In genomic region chr6:112282217-112282616, GRCh38 we compare ENCODE assay signal across 8 cellular contexts. TPM values are rescaled to one million over a fixed set of nuclear protein-coding genes. Genes with fewer than 3 reads are reported as not detected.
DNase-seq lines count a peak whose midpoint lies in the region; ATAC-seq and TF ChIP-seq lines count a peak whose summit lies in the region.

No MANE protein-coding gene starts in this region.

- H3K4me3 Mint-ChIP-seq in activated CD4-positive, alpha-beta T cell treated with anti-CD3 and anti-CD28 coated beads, Interleukin-2, amount 10 ng/mL, durations not matched to agents 24 days and 14 days = no peak overlapping the region
- H3K4me3 Mint-ChIP-seq in natural killer cell treated with Interleukin-12 subunit alpha and Interleukin-12 subunit beta and Interleukin-15 and Interleukin-18, amount 100 ng/mL, for 72 hours = no peak overlapping the region

- H3K4me1 Mint-ChIP-seq in activated CD4-positive, alpha-beta T cell treated with anti-CD3 and anti-CD28 coated beads, Interleukin-2, amount 10 ng/mL, durations not matched to agents 24 days and 14 days = peaks cover 17% of the 10 kb centered on the region
- peaks cover 23 to 34% of the 10 kb centered on the region in 2 donors for H3K4me1 Mint-ChIP-seq in natural killer cell treated with Interleukin-12 subunit alpha and Interleukin-12 subunit beta and Interleukin-15 and Interleukin-18, amount 100 ng/mL, for 72 hours (ENCODE audit: low read depth in 2 of 2)

- H3K27ac ChIP-seq in epithelial cell of prostate = no peak overlapping the region

- ATAC-seq in GM19023 (IDR thresholded peaks at IDR 0.05; ENCODE audit: unreplicated experiment) (no peak), GM18520 (IDR thresholded peaks at IDR 0.05; ENCODE audit: unreplicated experiment) (no peak)
- no peak for ATAC-seq in natural killer cell treated with Interleukin-12 subunit alpha and Interleukin-12 subunit beta and Interleukin-15 and Interleukin-18, amount 100 ng/mL, for 72 hours

- no peaks in the 10 kb centered on the region for H3K9me3 Mint-ChIP-seq in activated CD4-positive, alpha-beta T cell treated with anti-CD3 and anti-CD28 coated beads, Interleukin-2, amount 10 ng/mL, durations not matched to agents 24 days and 14 days
- H3K9me3 Mint-ChIP-seq in natural killer cell treated with Interleukin-12 subunit alpha and Interleukin-12 subunit beta and Interleukin-15 and Interleukin-18, amount 100 ng/mL, for 72 hours = no peaks in the 10 kb centered on the region

- peaks cover 59% of the 10 kb centered on the region for H3K27me3 Mint-ChIP-seq in activated CD4-positive, alpha-beta T cell treated with anti-CD3 and anti-CD28 coated beads, Interleukin-2, amount 10 ng/mL, durations not matched to agents 24 days and 14 days
- H3K27me3 Mint-ChIP-seq in natural killer cell treated with Interleukin-12 subunit alpha and Interleukin-12 subunit beta and Interleukin-15 and Interleukin-18, amount 100 ng/mL, for 72 hours = peaks cover 59 to 86% of the 10 kb centered on the region in 2 donors

- intact Hi-C loops in activated CD4-positive, alpha-beta T cell treated with anti-CD3 and anti-CD28 coated beads, Interleukin-2, amount 10 ng/mL, durations not matched to agents 24 days and 14 days (cut with micrococcal nuclease) = no loop called here

- H3K4me3 ChIP-seq in AG09309 (ENCODE audit: control insufficient read depth, low read depth, low read length) = no peak overlapping the region

- TF ChIP-seq CTCF in AG09309 (IDR thresholded peaks at IDR 0.05; ENCODE audit: control insufficient read depth, insufficient read depth, low read depth, low read length, missing control alignments) = peak; percentile 62

- DNase-seq in AG09309 (ENCODE audit: low read depth) (peak; percentile 79), NCI-H2227 treated with DMSO at 0.1 percent for 48 hours (lab: John Stamatoyannopoulos, UW) (peak; percentile 51), epithelial cell of prostate (ENCODE audit: low read depth, low spot score) (peak; percentile 26), myocyte (ENCODE audit: low read depth) (peak; percentile 95)
- DNase-seq in activated CD4-positive, alpha-beta T cell treated with anti-CD3 and anti-CD28 coated beads, Interleukin-2, amount 10 ng/mL, durations not matched to agents 24 days and 14 days = no peak
- no peak for DNase-seq in natural killer cell treated with Interleukin-12 subunit alpha and Interleukin-12 subunit beta and Interleukin-15 and Interleukin-18, amount 100 ng/mL, for 72 hours (ENCODE audit: low spot score)

- no peaks in the 10 kb centered on the region for H3K36me3 Mint-ChIP-seq in activated CD4-positive, alpha-beta T cell treated with anti-CD3 and anti-CD28 coated beads, Interleukin-2, amount 10 ng/mL, durations not matched to agents 24 days and 14 days (ENCODE audit: low read depth)
- no peaks in the 10 kb centered on the region for H3K36me3 Mint-ChIP-seq in natural killer cell treated with Interleukin-12 subunit alpha and Interleukin-12 subunit beta and Interleukin-15 and Interleukin-18, amount 100 ng/mL, for 72 hours

- no peak overlapping the region for H3K27ac Mint-ChIP-seq in activated CD4-positive, alpha-beta T cell treated with anti-CD3 and anti-CD28 coated beads, Interleukin-2, amount 10 ng/mL, durations not matched to agents 24 days and 14 days
- H3K27ac Mint-ChIP-seq in natural killer cell treated with Interleukin-12 subunit alpha and Interleukin-12 subunit beta and Interleukin-15 and Interleukin-18, amount 100 ng/mL, for 72 hours = peak overlapping the region in 1 of 2 donors; percentile 15

RNA-seq across cellular contexts. Expression of gene LAMA4, which starts 27.9 kb away (rescaled TPM):
- 65.7 and 66.2 TPM in 2 replicates for total RNA-seq in myocyte
- polyA plus RNA-seq in myocyte (2012) = 2.5 TPM
- not detected in 2 replicates for total RNA-seq in activated CD4-positive, alpha-beta T cell treated with anti-CD3 and anti-CD28 coated beads, Interleukin-2, amount 10 ng/mL, durations not matched to agents 24 days and 14 days
- not detected for total RNA-seq in natural killer cell treated with Interleukin-12 subunit alpha and Interleukin-12 subunit beta and Interleukin-15 and Interleukin-18, amount 100 ng/mL, for 72 hours

Comparison
In these comparisons a context has a peak if more than half of its experiments do, and no peak if none do; other contexts are left out.
1. DNase-seq: peak in AG09309 (single experiment), NCI-H2227 treated with DMSO at 0.1 percent for 48 hours (single experiment), epithelial cell of prostate (single experiment) and myocyte (single experiment); none in activated CD4-positive, alpha-beta T cell treated with anti-CD3 and anti-CD28 coated beads, Interleukin-2, amount 10 ng/mL, durations not matched to agents 24 days and 14 days (single experiment) and natural killer cell treated with Interleukin-12 subunit alpha and Interleukin-12 subunit beta and Interleukin-15 and Interleukin-18, amount 100 ng/mL, for 72 hours (single experiment).
2. RNA of gene LAMA4, which starts 27.9 kb away (total RNA-seq): 65.7 to 66.2 TPM in myocyte; not detected in activated CD4-positive, alpha-beta T cell treated with anti-CD3 and anti-CD28 coated beads, Interleukin-2, amount 10 ng/mL, durations not matched to agents 24 days and 14 days and not detected in natural killer cell treated with Interleukin-12 subunit alpha and Interleukin-12 subunit beta and Interleukin-15 and Interleukin-18, amount 100 ng/mL, for 72 hours; every median in the first group is over 10 times any median in the second.